ENCODE assay signal across 1 cellular context in genomic region chr16:67846320-67847063, GRCh38.
A peak's percentile ranks its signal among the peaks of the same experiment; 100 is the strongest.
TF ChIP-seq lines count a peak whose summit lies in the region.

Gene NUTF2 (plus strand): TSS chr16:67846933. CDS start chr16:67865131, 18,198 bp downstream.

TF ChIP-seq in K562, 482 proteins besides CTCF, POLR2A, EP300 and RAD21 (continued from another document and continues in another):
- TF ChIP-seq MGA (IDR thresholded peaks at IDR 0.05) (no peak), RBM15 (IDR thresholded peaks at IDR 0.05; ENCODE audit: insufficient read depth, low read length) (no peak), U2AF2 (optimal IDR thresholded peaks at IDR 0.05; ENCODE audit: low read depth, low read length) (no peak), BRCA1 (IDR thresholded peaks at IDR 0.05) (no peak), BRCA1 (CRISPR knock-in tag; IDR thresholded peaks at IDR 0.05) (no peak), ZNF121 (CRISPR knock-in tag; conservative IDR thresholded peaks at IDR 0.05) (no peak), LEF1 (IDR thresholded peaks at IDR 0.05) (no peak), SP1 (CRISPR knock-in tag; IDR thresholded peaks at IDR 0.05) (peak; percentile 90), HLTF (IDR thresholded peaks at IDR 0.05) (no peak), ID3 (CRISPR knock-in tag; IDR thresholded peaks at IDR 0.05) (no peak), ID3 (tag; IDR thresholded peaks at IDR 0.05) (no peak), SRSF1 (IDR thresholded peaks at IDR 0.05; ENCODE audit: low read depth, low read length) (no peak), DEAF1 (CRISPR knock-in tag; IDR thresholded peaks at IDR 0.05) (no peak), RNF2 (IDR thresholded peaks at IDR 0.05) (peak; percentile 88), CEBPZ (IDR thresholded peaks at IDR 0.05; ENCODE audit: borderline replicate concordance, low read depth, low read length) (no peak), ZNF444 (CRISPR knock-in tag; IDR thresholded peaks at IDR 0.05) (no peak), TGIF2 (CRISPR knock-in tag; IDR thresholded peaks at IDR 0.05) (no peak), ZNF445 (CRISPR knock-in tag; IDR thresholded peaks at IDR 0.05; ENCODE audit: low read depth) (0 out of 2 replicates have a peak, but pooled peaks have one; percentile 41), SAFB (IDR thresholded peaks at IDR 0.05; ENCODE audit: borderline replicate concordance, low read depth, low read length) (no peak), RBM39 (optimal IDR thresholded peaks at IDR 0.05; ENCODE audit: low read depth, low read length) (no peak), KDM2B (CRISPR knock-in tag; IDR thresholded peaks at IDR 0.05) (no peak), POLR2H (tag; IDR thresholded peaks at IDR 0.05; ENCODE audit: low read depth) (peak; percentile 46; the same call in 1 of the 2 replicates), PPARD (CRISPR knock-in tag; IDR thresholded peaks at IDR 0.05) (no peak), RBM34 (IDR thresholded peaks at IDR 0.05; ENCODE audit: borderline replicate concordance, insufficient read depth, low read length) (no peak), ZNF586 (CRISPR knock-in tag; conservative IDR thresholded peaks at IDR 0.05) (no peak), DIDO1 (tag; IDR thresholded peaks at IDR 0.05; ENCODE audit: low read depth) (peak; percentile 38; the same call in 1 of the 2 replicates), JUNB (CRISPR knock-in tag; conservative IDR thresholded peaks at IDR 0.05) (no peak), HBP1 (CRISPR knock-in tag; IDR thresholded peaks at IDR 0.05) (no peak), POLR2B (IDR thresholded peaks at IDR 0.05; ENCODE audit: low read depth, partially characterized antibody) (peak; percentile 65), ZNF197 (CRISPR knock-in tag; IDR thresholded peaks at IDR 0.05; ENCODE audit: low read depth) (0 out of 2 replicates have a peak, but pooled peaks have one; percentile 74), ZBTB9 (CRISPR knock-in tag; IDR thresholded peaks at IDR 0.05) (no peak), C11orf30 (IDR thresholded peaks at IDR 0.05; ENCODE audit: low read depth) (no peak), TEAD2 (tag; IDR thresholded peaks at IDR 0.05) (no peak), MBD1 (CRISPR knock-in tag; IDR thresholded peaks at IDR 0.05) (no peak), SUPT5H (IDR thresholded peaks at IDR 0.05) (peak; percentile 59), TCF15 (CRISPR knock-in tag; IDR thresholded peaks at IDR 0.05) (0 out of 2 replicates have a peak, but pooled peaks have one; percentile 36), ZNF3 (CRISPR knock-in tag; IDR thresholded peaks at IDR 0.05) (no peak), RBBP5 (IDR thresholded peaks at IDR 0.05; ENCODE audit: borderline replicate concordance, insufficient read depth, low read length, poor library complexity, severe bottlenecking) (peak; percentile 69), RAD51 (IDR thresholded peaks at IDR 0.05; ENCODE audit: borderline replicate concordance, low read depth) (no peak), KAT8 (IDR thresholded peaks at IDR 0.05; ENCODE audit: low read depth) (no peak)
